13 cellular contexts compared by ENCODE assay signal in genomic region chr10:103627111-103627892, GRCh38.
"Had no signal": no experiment of that assay in that cellular context is flagged by ENCODE, and none has a peak within 500 bp of the region (broad histone marks: within the 10 kb centered on the region; RNA-seq: fewer than 3 reads in every experiment).

No MANE protein-coding gene starts in this region.

- H3K27me3 ChIP-seq: brain microvascular endothelial cell, foreskin keratinocyte, right lobe of liver had no signal

- DNase-seq: activated CD4-positive, CD25-positive, alpha-beta regulatory T cell treated with anti-CD3 and anti-CD28 coated beads, Interleukin-2, amount 50 U/mL, for 72 hours; activated naive CD8-positive, alpha-beta T cell treated with anti-CD3 and anti-CD28 coated beads, Interleukin-2, amount 10 ng/mL, durations not matched to agents 7 days and 5 days; brain microvascular endothelial cell; effector CD8-positive, alpha-beta T cell; foreskin keratinocyte; glutamatergic neuron; mesenchymal stem cell; naive thymus-derived CD8-positive, alpha-beta T cell; occipital lobe; right lobe of liver; stimulated activated naive CD8-positive, alpha-beta T cell treated with anti-CD3 and anti-CD28 coated beads, Interleukin-15, amount 100 ng/mL, for 72 hours; T1000 had no signal

- H3K9me3 ChIP-seq: right lobe of liver had no signal

- H3K4me1 ChIP-seq: foreskin keratinocyte, right lobe of liver had no signal

- ATAC-seq: naive thymus-derived CD8-positive, alpha-beta T cell; right lobe of liver; stimulated activated naive CD8-positive, alpha-beta T cell treated with anti-CD3 and anti-CD28 coated beads, Interleukin-15, amount 100 ng/mL, for 72 hours had no signal

- H3K4me3 ChIP-seq: right lobe of liver, smooth muscle cell had no signal

- H3K27ac ChIP-seq: brain microvascular endothelial cell, foreskin keratinocyte, right lobe of liver had no signal

- H3K4me2 ChIP-seq: smooth muscle cell had no signal
